In the genomic region with DNA sequence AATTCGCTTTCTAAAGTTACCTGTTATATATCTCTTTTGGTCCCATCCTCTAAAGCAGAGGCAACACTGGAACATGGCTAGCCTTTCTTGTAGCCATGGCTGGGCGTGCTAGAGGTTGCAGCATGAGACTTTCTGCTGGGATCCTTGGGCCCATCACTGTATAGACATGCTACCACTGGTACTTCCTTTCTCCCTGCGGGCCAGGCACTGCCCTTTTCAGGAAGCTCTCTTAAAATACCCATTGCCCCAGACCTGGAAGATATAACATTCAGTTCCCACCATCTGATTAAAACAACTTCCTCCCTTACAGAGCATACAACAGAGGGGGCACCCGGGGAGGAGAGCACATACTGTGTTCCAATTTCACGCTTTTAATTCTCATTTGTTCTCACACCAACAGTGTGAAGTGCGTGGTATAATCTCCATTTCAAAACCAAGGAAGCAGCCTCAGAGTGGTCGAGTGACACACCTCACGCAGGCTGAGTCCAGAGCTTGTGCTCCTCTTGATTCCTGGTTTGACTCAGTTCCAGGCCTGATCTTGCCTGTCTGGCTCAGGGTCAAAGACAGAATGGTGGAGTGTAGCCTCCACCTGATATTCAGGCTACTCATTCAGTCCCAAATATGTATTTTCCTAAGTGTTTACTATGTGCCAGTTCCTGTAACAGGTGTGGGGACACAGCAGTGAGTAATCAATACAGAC, we compare ENCODE assay signal across 19 cellular contexts. TPM values are rescaled to one million over a fixed set of nuclear protein-coding genes. Genes with fewer than 3 reads are reported as not detected.
DNase-seq lines count a peak whose midpoint lies in the region; ATAC-seq and TF ChIP-seq lines count a peak whose summit lies in the region.
"Had no signal": no experiment of that assay in that cellular context is flagged by ENCODE, and none has a peak within 500 bp of the region (broad histone marks: within the 10 kb centered on the region; RNA-seq: fewer than 3 reads in every experiment).

No MANE protein-coding gene starts in this region.

- ATAC-seq in GM19351 (IDR thresholded peaks at IDR 0.05; ENCODE audit: unreplicated experiment) (no peak), GM18858 (IDR thresholded peaks at IDR 0.05; ENCODE audit: unreplicated experiment) (no peak)
- ATAC-seq: HepG2, Panc1, T-cell, WTC11 had no signal

- H3K9me3 Mint-ChIP-seq in HFFc6, result no peaks in the 10 kb centered on the region
- H3K9me3 Mint-ChIP-seq: dendritic cell treated with granulocyte-macrophage colony-stimulating factor and Interleukin-4, amounts not matched to agents 40 ng/mL and 50 ng/mL, for 4 days; mesothelial cell of epicardium; T-cell; WTC11 had no signal

- no peak overlapping the region for H3K9ac ChIP-seq in BLaER1 treated with 17β-estradiol and CSF1 and Interleukin-3, amounts not matched to agents 10 nM and 100 nM
- no peak overlapping the region for H3K9ac ChIP-seq in rectal smooth muscle tissue (ENCODE audit: low read length)

- DNase-seq in HFFc6 (no peak), esophagus muscularis mucosa (ENCODE audit: extremely low spot score) (peak; percentile 75), caudate nucleus (lab: John Stamatoyannopoulos, UW) (no peak), NCI-H1417 (lab: John Stamatoyannopoulos, UW) (no peak)
- DNase-seq: C1 segment of cervical spinal cord; DMS 273 treated with DMSO at 0.1 percent for 48 hours; nucleus accumbens; stimulated activated CD4-positive, alpha-beta T cell treated with anti-CD3 and anti-CD28 coated beads, Interleukin-4, amount 100 ng/mL, for 24 hours; T-cell; trophoblast cell had no signal

- H3K4me1 Mint-ChIP-seq in HFFc6 (ENCODE audit: low read depth), result peaks cover 62% of the 10 kb centered on the region
- H3K4me1 Mint-ChIP-seq: mesothelial cell of epicardium had no signal

- H3K27me3 Mint-ChIP-seq in HFFc6 (ENCODE audit: insufficient read depth), result peaks cover 4% of the 10 kb centered on the region
- H3K27me3 Mint-ChIP-seq: dendritic cell treated with granulocyte-macrophage colony-stimulating factor and Interleukin-4, amounts not matched to agents 40 ng/mL and 50 ng/mL, for 4 days had no signal

- intact Hi-C loops in esophagus muscularis mucosa (cut with DNase I), result no loop called here

- no peaks in the 10 kb centered on the region; a peak in 1 of 22 replicates for H3K9me3 ChIP-seq in BLaER1 treated with 17β-estradiol and CSF1 and Interleukin-3, amounts not matched to agents 10 nM and 100 nM (replicated peaks in 1 of 11)
- no peaks in the 10 kb centered on the region for H3K9me3 ChIP-seq in esophagus muscularis mucosa

- WGBS in esophagus muscularis mucosa, result 74% methylated on average over 8 of the region's 8 CpGs

- H3K4me2 ChIP-seq in BLaER1 treated with 17β-estradiol and CSF1 and Interleukin-3, amounts not matched to agents 10 nM and 100 nM, result peak overlapping the region in 8 of 11 experiments; percentile 1 to 64 (median 38); a peak in 12 of 22 replicates

- no peak overlapping the region for H3K4me3 ChIP-seq in BLaER1 treated with 17β-estradiol and CSF1 and Interleukin-3, amounts not matched to agents 10 nM and 100 nM
- no peak overlapping the region for H3K4me3 ChIP-seq in esophagus muscularis mucosa
- H3K4me3 ChIP-seq in rectal smooth muscle tissue (ENCODE audit: low read length), result no peak overlapping the region

- TF ChIP-seq POLR2A in esophagus muscularis mucosa (IDR thresholded peaks at IDR 0.05; ENCODE audit: low read depth), result no peak

- TF ChIP-seq EP300 in esophagus muscularis mucosa (IDR thresholded peaks at IDR 0.05), result no peak

- H3K36me3 Mint-ChIP-seq in HFFc6 (ENCODE audit: low read depth), result peaks cover 19% of the 10 kb centered on the region; the same call in 1 of the 2 replicates
- H3K36me3 Mint-ChIP-seq: mesothelial cell of epicardium, T-cell, WTC11 had no signal

- H3K27me3 ChIP-seq in BLaER1 treated with 17β-estradiol and CSF1 and Interleukin-3, amounts not matched to agents 10 nM and 100 nM, result no peaks in the 10 kb centered on the region
- no peaks in the 10 kb centered on the region for H3K27me3 ChIP-seq in esophagus muscularis mucosa
- no peaks in the 10 kb centered on the region for H3K27me3 ChIP-seq in rectal smooth muscle tissue (ENCODE audit: control insufficient read depth, insufficient read depth, low read length)

- H4K20me1 ChIP-seq in BLaER1 treated with 17β-estradiol and CSF1 and Interleukin-3, amounts not matched to agents 10 nM and 100 nM, result no peaks in the 10 kb centered on the region

- peaks cover 0 to 30% (median 0%) of the 10 kb centered on the region in 11 experiments; a peak in 7 of 22 replicates for H3K36me3 ChIP-seq in BLaER1 treated with 17β-estradiol and CSF1 and Interleukin-3, amounts not matched to agents 10 nM and 100 nM
- H3K36me3 ChIP-seq in esophagus muscularis mucosa (peaks cover 0 to 35% (median 15%) of the 10 kb centered on the region in 4 donors), rectal smooth muscle tissue (ENCODE audit: control insufficient read depth, insufficient read depth, low read length) (peaks cover 7% of the 10 kb centered on the region)

- peak overlapping the region; percentile 93 for H3K27ac Mint-ChIP-seq in HFFc6
- H3K27ac Mint-ChIP-seq: mesothelial cell of epicardium, T-cell, WTC11 had no signal

- H3K27ac ChIP-seq in BLaER1 treated with 17β-estradiol and CSF1 and Interleukin-3, amounts not matched to agents 10 nM and 100 nM, result 0 out of 22 replicates have a peak overlapping the region, but pooled peaks of 1 of the 11 experiments have one; percentile 7
- peak overlapping the region; percentile 86 to 90 (median 88) for H3K27ac ChIP-seq in esophagus muscularis mucosa (replicated peaks in 1 of 4)
- peak overlapping the region; percentile 91 for H3K27ac ChIP-seq in rectal smooth muscle tissue (ENCODE audit: low read depth, low read length)
- H3K27ac ChIP-seq in caudate nucleus (ENCODE audit: low read depth, low read length), result no peak overlapping the region

- H3K4me3 Mint-ChIP-seq in HFFc6, result 0 out of 2 replicates have a peak overlapping the region, but pooled peaks have one; percentile 74
- H3K4me3 Mint-ChIP-seq: dendritic cell treated with granulocyte-macrophage colony-stimulating factor and Interleukin-4, amounts not matched to agents 40 ng/mL and 50 ng/mL, for 4 days; mesothelial cell of epicardium; T-cell; WTC11 had no signal

- H3K4me1 ChIP-seq in BLaER1 treated with 17β-estradiol and CSF1 and Interleukin-3, amounts not matched to agents 10 nM and 100 nM, result peaks cover 33 to 50% (median 42%) of the 10 kb centered on the region in 10 experiments
- H3K4me1 ChIP-seq in esophagus muscularis mucosa, result peaks cover 5 to 31% (median 26%) of the 10 kb centered on the region in 4 donors
- H3K4me1 ChIP-seq in rectal smooth muscle tissue (ENCODE audit: control insufficient read depth, insufficient read depth, low read length), result peaks cover 14% of the 10 kb centered on the region

- no peak for TF ChIP-seq CTCF in HFFc6 (IDR thresholded peaks at IDR 0.05)
- TF ChIP-seq CTCF in esophagus muscularis mucosa (IDR thresholded peaks at IDR 0.05), result no peak

RNA-seq across cellular contexts. Expression of a gene that starts 22.6 kb away (rescaled TPM):
- total RNA-seq in HFFc6 (2021; fragmentation: NEBNext Ultra II Directional; extraction: Animal tissue kit (Norgen Biotek cat#: 25700)), result 100 to 1,000 TPM in 3 of 6 experiments, 10 to 100 TPM in 3; 33.0 to 122 (median 102) TPM
- total RNA-seq in esophagus muscularis mucosa, result 100 to 1,000 TPM in 1 of 4 donors, 10 to 100 TPM in 3; 72.2 to 119 (median 84.1) TPM
